Comparison of ENCODE assay signal across 1 cellular context in the genomic region with DNA sequence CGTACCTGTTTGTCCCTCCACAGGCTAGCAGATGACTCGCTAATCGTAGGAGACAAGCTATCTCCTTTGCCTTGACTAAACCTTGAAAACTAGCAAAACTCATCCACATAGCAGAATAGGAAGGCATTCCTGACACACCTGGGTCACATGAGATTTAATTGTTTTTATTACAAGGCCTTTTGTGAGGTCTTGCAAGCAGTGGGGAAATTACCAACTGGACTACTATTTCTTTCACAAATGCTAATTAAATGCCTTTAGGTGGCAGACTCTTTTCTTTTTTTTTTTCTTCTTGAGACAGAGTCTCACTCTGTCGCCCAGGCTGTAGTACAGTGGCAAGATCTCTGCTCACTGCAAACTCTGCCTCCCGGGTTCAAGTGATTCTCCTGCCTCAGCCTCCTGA.
TF ChIP-seq lines count a peak whose summit lies in the region.

No MANE protein-coding gene starts in this region.

TF ChIP-seq in WTC11, 78 proteins besides CTCF, POLR2A, EP300 and RAD21 (continued from another document):
- no peak for TF ChIP-seq ARID4B (CRISPR knock-in tag; IDR thresholded peaks at IDR 0.05; ENCODE audit: borderline replicate concordance)
- TF ChIP-seq MAX (CRISPR knock-in tag; IDR thresholded peaks at IDR 0.05): no peak
- TF ChIP-seq IRF1 (CRISPR knock-in tag; IDR thresholded peaks at IDR 0.05): no peak
- no peak for TF ChIP-seq EMX1 (CRISPR knock-in tag; IDR thresholded peaks at IDR 0.05)
- TF ChIP-seq, protein P1, sequence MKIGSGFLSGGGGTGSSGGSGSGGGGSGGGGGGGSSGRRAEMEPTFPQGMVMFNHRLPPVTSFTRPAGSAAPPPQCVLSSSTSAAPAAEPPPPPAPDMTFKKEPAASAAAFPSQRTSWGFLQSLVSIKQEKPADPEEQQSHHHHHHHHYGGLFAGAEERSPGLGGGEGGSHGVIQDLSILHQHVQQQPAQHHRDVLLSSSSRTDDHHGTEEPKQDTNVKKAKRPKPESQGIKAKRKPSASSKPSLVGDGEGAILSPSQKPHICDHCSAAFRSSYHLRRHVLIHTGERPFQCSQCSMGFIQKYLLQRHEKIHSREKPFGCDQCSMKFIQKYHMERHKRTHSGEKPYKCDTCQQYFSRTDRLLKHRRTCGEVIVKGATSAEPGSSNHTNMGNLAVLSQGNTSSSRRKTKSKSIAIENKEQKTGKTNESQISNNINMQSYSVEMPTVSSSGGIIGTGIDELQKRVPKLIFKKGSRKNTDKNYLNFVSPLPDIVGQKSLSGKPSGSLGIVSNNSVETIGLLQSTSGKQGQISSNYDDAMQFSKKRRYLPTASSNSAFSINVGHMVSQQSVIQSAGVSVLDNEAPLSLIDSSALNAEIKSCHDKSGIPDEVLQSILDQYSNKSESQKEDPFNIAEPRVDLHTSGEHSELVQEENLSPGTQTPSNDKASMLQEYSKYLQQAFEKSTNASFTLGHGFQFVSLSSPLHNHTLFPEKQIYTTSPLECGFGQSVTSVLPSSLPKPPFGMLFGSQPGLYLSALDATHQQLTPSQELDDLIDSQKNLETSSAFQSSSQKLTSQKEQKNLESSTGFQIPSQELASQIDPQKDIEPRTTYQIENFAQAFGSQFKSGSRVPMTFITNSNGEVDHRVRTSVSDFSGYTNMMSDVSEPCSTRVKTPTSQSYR (CRISPR knock-in tag; IDR thresholded peaks at IDR 0.05): no peak
- TF ChIP-seq ZNF425 (CRISPR knock-in tag; conservative IDR thresholded peaks at IDR 0.05): no peak
- TF ChIP-seq NR2C2 (CRISPR knock-in tag; IDR thresholded peaks at IDR 0.05): no peak
- no peak for TF ChIP-seq ZBTB43 (CRISPR knock-in tag; IDR thresholded peaks at IDR 0.05)
- no peak for TF ChIP-seq ZNF416 (CRISPR knock-in tag; IDR thresholded peaks at IDR 0.05)
- TF ChIP-seq ZNF396 (CRISPR knock-in tag; IDR thresholded peaks at IDR 0.05; ENCODE audit: borderline replicate concordance): no peak
- no peak for TF ChIP-seq AFF4 (CRISPR knock-in tag; IDR thresholded peaks at IDR 0.05; ENCODE audit: borderline replicate concordance)
- no peak for TF ChIP-seq FOXK1 (CRISPR knock-in tag; IDR thresholded peaks at IDR 0.05)
